ENCODE assay signal across 11 cellular contexts in genomic region chr21:38567577-38568360, GRCh38.
DNase-seq lines count a peak whose midpoint lies in the region; ATAC-seq and TF ChIP-seq lines count a peak whose summit lies in the region.
"Had no signal": no experiment of that assay in that cellular context is flagged by ENCODE, and none has a peak within 500 bp of the region (broad histone marks: within the 10 kb centered on the region; RNA-seq: fewer than 3 reads in every experiment).

No MANE protein-coding gene starts in this region.

- in situ Hi-C loops in astrocyte of the cerebellum (cut with HindIII; ENCODE audit: low sequenced_read_pairs) (loop anchor here (5.0 kb wide), 1 partner anchor 55 kb away; no protein-coding TSS in a partner anchor), HAP-1 (cut with MboI; ENCODE audit: low sequenced_read_pairs) (no loop called here)

- DNase-seq in HFF-Myc (ENCODE audit: extremely low read depth, low read depth) (peak; percentile 21), astrocyte of the cerebellum (ENCODE audit: low read depth) (peak; percentile 16), kidney epithelial cell (ENCODE audit: low read depth) (peak; percentile 18), tibial artery (peak in 1 of 2 donors; percentile 24), HAP-1 (ENCODE audit: low spot score in 2 of 2) (no peak)
- DNase-seq: stimulated activated CD4-positive, alpha-beta T cell treated with anti-CD3 and anti-CD28 coated beads, Interleukin-4, amount 100 ng/mL, for 24 hours; trophoblast cell had no signal

- intact Hi-C loops in tibial artery (cut with DNase I; ENCODE audit: low total_unique reads), result no loop called here

- no peaks in the 10 kb centered on the region for H3K9me3 ChIP-seq in tibial artery
- peaks cover 5% of the 10 kb centered on the region; the same call in 1 of the 2 replicates for H3K9me3 ChIP-seq in HAP-1

- H3K4me1 ChIP-seq in tibial artery (peaks cover 0 to 13% (median 0%) of the 10 kb centered on the region in 4 donors), HAP-1 (no peaks in the 10 kb centered on the region)

- H3K27me3 ChIP-seq in kidney epithelial cell (ENCODE audit: control insufficient read depth, insufficient read depth, low read length) (peaks cover 14% of the 10 kb centered on the region), tibial artery (no peaks in the 10 kb centered on the region), HAP-1 (ENCODE audit: low read depth) (no peaks in the 10 kb centered on the region)

- H3K4me3 ChIP-seq in HFF-Myc (replicated peaks; ENCODE audit: low read depth, low read length), result no peak overlapping the region
- no peak overlapping the region for H3K4me3 ChIP-seq in astrocyte of the cerebellum (ENCODE audit: low read depth, low read length)
- no peak overlapping the region for H3K4me3 ChIP-seq in kidney epithelial cell (ENCODE audit: low read depth, low read length)
- peak overlapping the region; percentile 15 to 30 for H3K4me3 ChIP-seq in tibial artery
- no peak overlapping the region for H3K4me3 ChIP-seq in HAP-1

- H3K36me3 ChIP-seq in kidney epithelial cell (ENCODE audit: control insufficient read depth, insufficient read depth, low read length) (no peaks in the 10 kb centered on the region), tibial artery (peaks cover 0 to 4% (median 0%) of the 10 kb centered on the region in 3 donors), HAP-1 (replicated peaks) (no peaks in the 10 kb centered on the region)

- ATAC-seq in HG03442 (IDR thresholded peaks at IDR 0.05; ENCODE audit: unreplicated experiment), result no peak
- ATAC-seq in GM21576 (IDR thresholded peaks at IDR 0.05; ENCODE audit: unreplicated experiment), result no peak
- ATAC-seq in HG02571 (IDR thresholded peaks at IDR 0.05; ENCODE audit: unreplicated experiment), result no peak

- TF ChIP-seq CTCF in HFF-Myc (IDR thresholded peaks at IDR 0.05; ENCODE audit: low read depth, low read length, missing control alignments), result no peak
- TF ChIP-seq CTCF in astrocyte of the cerebellum (IDR thresholded peaks at IDR 0.05; ENCODE audit: low read depth, low read length, missing control alignments), result no peak
- no peak for TF ChIP-seq CTCF in kidney epithelial cell (IDR thresholded peaks at IDR 0.05; ENCODE audit: insufficient read depth, low read length, poor library complexity, severe bottlenecking)
- TF ChIP-seq CTCF in tibial artery (IDR thresholded peaks at IDR 0.05), result no peak

- peak overlapping the region in 1 of 2 donors; percentile 26 for H3K27ac ChIP-seq in tibial artery
- H3K27ac ChIP-seq: KMS-11 had no signal

Comparison
In these comparisons a context has a peak if more than half of its experiments do, and no peak if none do; other contexts are left out.
1. DNase-seq: peak in HFF-Myc (single experiment), astrocyte of the cerebellum (single experiment) and kidney epithelial cell (single experiment); none in HAP-1 (0 of 2).
2. H3K4me3 ChIP-seq: peak in tibial artery (2 of 2); none in HFF-Myc (single experiment), astrocyte of the cerebellum (single experiment), kidney epithelial cell (single experiment) and HAP-1 (single experiment).